Comparison of ENCODE assay signal across 22 cellular contexts in the genomic region with DNA sequence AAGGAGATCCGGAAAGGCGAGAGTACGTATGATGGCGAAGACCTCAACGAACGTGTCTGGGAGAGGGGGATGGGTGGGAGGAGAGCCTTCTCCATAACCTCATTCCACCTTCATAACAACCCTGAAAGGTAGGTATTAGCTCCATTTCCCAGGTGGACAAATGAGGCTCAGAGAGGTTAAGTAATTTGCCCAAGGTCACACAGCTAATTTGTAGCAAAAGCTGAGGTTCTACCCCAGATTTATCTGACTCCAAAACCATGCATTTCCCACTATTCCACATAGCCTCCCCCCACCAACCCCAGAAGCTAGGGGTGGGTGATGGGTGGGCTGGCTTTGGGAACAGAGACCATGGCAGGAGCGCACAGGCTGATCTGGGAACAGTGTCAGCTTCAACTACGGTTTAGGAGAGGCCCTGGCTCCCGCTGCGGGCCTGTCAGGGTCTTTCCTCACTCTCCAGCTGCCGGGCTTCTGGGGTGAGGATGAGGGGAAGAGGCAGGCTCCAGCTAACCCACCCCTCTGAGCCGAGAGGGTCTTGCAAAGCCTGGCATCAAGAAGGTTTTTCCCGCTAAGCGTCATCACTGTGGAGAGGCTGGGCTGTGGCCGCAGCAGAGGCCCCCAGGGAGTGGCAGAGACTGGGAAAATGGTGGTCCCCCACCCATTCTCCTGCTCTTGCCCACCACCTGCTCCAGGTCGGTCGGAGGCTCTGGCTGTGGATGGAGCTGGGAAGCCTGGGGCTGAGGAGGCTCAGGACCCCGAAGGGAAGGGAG. TPM values are rescaled to one million over a fixed set of nuclear protein-coding genes. Genes with fewer than 3 reads are reported as not detected.
A peak's percentile ranks its signal among the peaks of the same experiment; 100 is the strongest.
DNase-seq lines count a peak whose midpoint lies in the region; ATAC-seq and TF ChIP-seq lines count a peak whose summit lies in the region.
"Had no signal": no experiment of that assay in that cellular context is flagged by ENCODE, and none has a peak within 500 bp of the region (broad histone marks: within the 10 kb centered on the region; RNA-seq: fewer than 3 reads in every experiment).

No MANE protein-coding gene starts in this region.

- no peaks in the 10 kb centered on the region for H3K4me1 Mint-ChIP-seq in chondrocyte (ENCODE audit: low read depth)
- H3K4me1 Mint-ChIP-seq: CD4-positive, CD25-positive, alpha-beta regulatory T cell had no signal

- peaks cover 0 to 2% of the 10 kb centered on the region in 2 experiments for H3K36me3 ChIP-seq in SK-N-SH (replicated peaks in 1 of 2; ENCODE audit: control insufficient read depth in 1 of 2, insufficient read depth in 2 of 2, low read length in 1 of 2)
- H3K36me3 ChIP-seq in HEK293 (ENCODE audit: control insufficient read depth in 2 of 2, insufficient read depth in 1 of 2, low read length in 2 of 2) = no peaks in the 10 kb centered on the region
- H3K36me3 ChIP-seq in thyroid gland = no peaks in the 10 kb centered on the region
- H3K36me3 ChIP-seq: SJSA1 had no signal

- TF ChIP-seq CTCF in SK-N-SH (IDR thresholded peaks at IDR 0.05) (no peak), HEK293 (tag by site-specific recombination; IDR thresholded peaks at IDR 0.05) (no peak), chondrocyte (IDR thresholded peaks at IDR 0.05) (no peak), thyroid gland (IDR thresholded peaks at IDR 0.05) (no peak)

- H3K4me3 Mint-ChIP-seq in chondrocyte (ENCODE audit: unreplicated experiment) = no peak overlapping the region
- H3K4me3 Mint-ChIP-seq: CD4-positive, CD25-positive, alpha-beta regulatory T cell had no signal

- H3K27me3 Mint-ChIP-seq in chondrocyte (ENCODE audit: low read depth) = peaks cover 6% of the 10 kb centered on the region
- H3K27me3 Mint-ChIP-seq: CD4-positive, CD25-positive, alpha-beta regulatory T cell had no signal

- POLR2A ChIA-PET in SK-N-SH (lab: Yijun Ruan, JAX) (interaction anchor here (0.7 to 5.3 kb wide), 11 partner anchors 8 to 536 kb away, joined by 3 to 141 read pairs (median 3); partner anchors contain the start of gene CHGA), HEK293 (lab: Yijun Ruan, JAX) (interaction anchor here (0.6 kb wide), 1 partner anchor 815 kb away, joined by 3 read pairs; no protein-coding TSS in a partner anchor)

- no peaks in the 10 kb centered on the region for H3K9me3 ChIP-seq in SK-N-SH
- H3K9me3 ChIP-seq in HEK293 (ENCODE audit: control insufficient read depth, insufficient read depth, low read depth, low read length) = no peaks in the 10 kb centered on the region
- H3K9me3 ChIP-seq in thyroid gland = no peaks in the 10 kb centered on the region
- H3K9me3 ChIP-seq: BLaER1, SJSA1 had no signal

- H3K9me3 Mint-ChIP-seq in chondrocyte (ENCODE audit: low read depth) = no peaks in the 10 kb centered on the region
- H3K9me3 Mint-ChIP-seq: CD4-positive, CD25-positive, alpha-beta regulatory T cell had no signal

- CTCF ChIA-PET in SK-N-SH (lab: Yijun Ruan, JAX) = interaction anchor here (0.6 to 4.0 kb wide), 6 partner anchors 34 to 825 kb away, joined by 3 to 34 read pairs (median 4); partner anchors contain the start of gene ATXN3
- CTCF ChIA-PET in HEK293 (lab: Yijun Ruan, JAX) = interaction anchor here (0.5 kb wide), 1 partner anchor 15 kb away, joined by 3 read pairs; no protein-coding TSS in a partner anchor

- TF ChIP-seq EP300 in SK-N-SH (IDR thresholded peaks at IDR 0.05; ENCODE audit: borderline replicate concordance in 1 of 2, low read depth in 1 of 2, low read length in 1 of 2) = no peak

- no peak overlapping the region for H3K9ac ChIP-seq in SK-N-SH
- H3K9ac ChIP-seq: BLaER1 had no signal

- no peak overlapping the region for H3K27ac Mint-ChIP-seq in chondrocyte (ENCODE audit: unreplicated experiment)

- intact Hi-C loops in thyroid gland (cut with DNase I) = no loop called here

- H3K79me2 ChIP-seq in SK-N-SH (ENCODE audit: insufficient read depth) = no peaks in the 10 kb centered on the region

- no peaks in the 10 kb centered on the region for H3K36me3 Mint-ChIP-seq in chondrocyte (ENCODE audit: low read depth)

- H3K9me2 ChIP-seq in SK-N-SH = no peaks in the 10 kb centered on the region

- DNase-seq in SK-N-SH = no peak
- peak; percentile 58 for DNase-seq in chondrocyte (ENCODE audit: low spot score)
- no peak for DNase-seq in AML-193 (lab: John Stamatoyannopoulos, UW)
- DNase-seq in thyroid gland = no peak
- DNase-seq: ACHN; CD4-positive, CD25-positive, alpha-beta regulatory T cell; HCEC 1CT; Karpas-422; NCI-H1092 treated with DMSO at 0.1 percent for 48 hours; NCI-H1436; NCI-H187 treated with DMSO at 0.1 percent for 48 hours; NCI-H2171 treated with DMSO at 0.1 percent for 48 hours; NCI-H345; NCI-H510A treated with DMSO at 0.1 percent for 48 hours; NCI-H748 treated with DMSO at 0.1 percent for 48 hours had no signal

- WGBS in SK-N-SH (ENCODE audit: low lambda C conversion rate) = 92% methylated on average over 18 of the region's 18 CpGs
- WGBS in thyroid gland, 2 donors = 86 to 87% methylated on average over 13 to 18 of the region's 18 CpGs

- H4K20me1 ChIP-seq in SK-N-SH (ENCODE audit: insufficient read depth) = no peaks in the 10 kb centered on the region
- H4K20me1 ChIP-seq: BLaER1 had no signal

- no peak for TF ChIP-seq RAD21 in SK-N-SH (IDR thresholded peaks at IDR 0.05; ENCODE audit: low read length)

- no peaks in the 10 kb centered on the region for H3F3A ChIP-seq in SK-N-SH (replicated peaks; ENCODE audit: insufficient read depth)

- H3K27ac ChIP-seq in SK-N-SH (ENCODE audit: low read depth in 2 of 2, low read length in 1 of 2) (peak overlapping the region in 1 of 2 experiments; percentile 72; a peak in 1 of 4 replicates), HEK293 (ENCODE audit: extremely low read depth, low read depth, low read length) (no peak overlapping the region), temporal lobe (ENCODE audit: low read depth, low read length) (peak overlapping the region; percentile 6), thyroid gland (no peak overlapping the region)
- H3K27ac ChIP-seq: 22Rv1, HL-60, SJSA1 had no signal

- no peak overlapping the region for H3K4me3 ChIP-seq in SK-N-SH (ENCODE audit: low read depth in 2 of 2, low read length in 1 of 2)
- H3K4me3 ChIP-seq in HEK293 (ENCODE audit: low read depth, low read length) = no peak overlapping the region
- H3K4me3 ChIP-seq in thyroid gland (replicated peaks in 1 of 3) = no peak overlapping the region
- H3K4me3 ChIP-seq: BLaER1, SJSA1 had no signal

- ATAC-seq in SK-N-SH treated with all-trans-retinoic acid at 6 μM for 48 hours = no peak

- no peak overlapping the region for H3K4me2 ChIP-seq in SK-N-SH
- H3K4me2 ChIP-seq: BLaER1 had no signal

- TF ChIP-seq POLR2A in thyroid gland (IDR thresholded peaks at IDR 0.05) = no peak

- H3K4me1 ChIP-seq in SK-N-SH (ENCODE audit: control insufficient read depth in 1 of 2, insufficient read depth in 2 of 2, low read depth in 1 of 2, low read length in 1 of 2) = peaks cover 0 to 76% of the 10 kb centered on the region in 2 experiments; a peak in 2 of 4 replicates
- H3K4me1 ChIP-seq in HEK293 (ENCODE audit: control insufficient read depth, insufficient read depth, low read length) = no peaks in the 10 kb centered on the region
- H3K4me1 ChIP-seq in thyroid gland = no peaks in the 10 kb centered on the region
- H3K4me1 ChIP-seq: BLaER1 had no signal

- H2AFZ ChIP-seq in SK-N-SH (ENCODE audit: low read depth) = no peak overlapping the region

- H3K27me3 ChIP-seq in SK-N-SH (ENCODE audit: insufficient read depth) (no peaks in the 10 kb centered on the region), thyroid gland (no peaks in the 10 kb centered on the region)
- H3K27me3 ChIP-seq: BLaER1, SJSA1 had no signal

TF ChIP-seq in SK-N-SH, 30 proteins besides CTCF, POLR2A, EP300 and RAD21:
- TF ChIP-seq FOXJ3 (CRISPR knock-in tag; IDR thresholded peaks at IDR 0.05) (no peak), CHD2 (IDR thresholded peaks at IDR 0.05; ENCODE audit: low read length, partially characterized antibody) (peak; percentile 16)

TF ChIP-seq in SK-N-SH treated with all-trans-retinoic acid at 6 μM for 48 hours, 23 proteins besides CTCF, POLR2A, EP300 and RAD21:
- no peak for TF ChIP-seq TCF4 (CRISPR knock-in tag; IDR thresholded peaks at IDR 0.05; ENCODE audit: borderline replicate concordance)
- no peak for TF ChIP-seq ESRRG (CRISPR knock-in tag; IDR thresholded peaks at IDR 0.05)
- TF ChIP-seq ZC3H10 (CRISPR knock-in tag; IDR thresholded peaks at IDR 0.05) = no peak
- TF ChIP-seq BACH2 (CRISPR knock-in tag; IDR thresholded peaks at IDR 0.05; ENCODE audit: borderline replicate concordance) = no peak
- TF ChIP-seq ZNF565 (CRISPR knock-in tag; conservative IDR thresholded peaks at IDR 0.05; ENCODE audit: low read depth) = no peak
- TF ChIP-seq ZNF8 (CRISPR knock-in tag; IDR thresholded peaks at IDR 0.05) = no peak
- TF ChIP-seq ZFP3 (CRISPR knock-in tag; IDR thresholded peaks at IDR 0.05) = no peak
- TF ChIP-seq GLIS3 (CRISPR knock-in tag; IDR thresholded peaks at IDR 0.05) = no peak

TF ChIP-seq in HEK293, 187 proteins besides CTCF, POLR2A, EP300 and RAD21:
- TF ChIP-seq GLIS2 (tag by site-specific recombination; IDR thresholded peaks at IDR 0.05) (no peak), FEZF1 (tag by site-specific recombination; IDR thresholded peaks at IDR 0.05) (no peak), TCF7L2 (IDR thresholded peaks at IDR 0.05; ENCODE audit: borderline replicate concordance, low read depth, low read length) (no peak), KLF17 (tag by site-specific recombination; IDR thresholded peaks at IDR 0.05) (no peak), ZNF768 (tag by site-specific recombination; IDR thresholded peaks at IDR 0.05) (peak; percentile 86)
TF ChIP-seq in HEK293: peak in this region for 1.

RNA-seq across cellular contexts. Expression of gene CHGA, which starts 8.9 kb away (rescaled TPM):
- 5.6 and 11.7 TPM in 2 replicates for polyA plus RNA-seq in SK-N-SH (2012; rRNA removed)
- 9.8 and 22.7 TPM in 2 replicates for polyA plus RNA-seq in SK-N-SH (2012; cell fraction: cytosol; rRNA removed)
- 6.0 and 15.7 TPM in 2 replicates for polyA plus RNA-seq in SK-N-SH (2012; cell fraction: nucleus; rRNA removed)
- total RNA-seq in chondrocyte = not detected in 3 replicates
- total RNA-seq in temporal lobe = 30.2 TPM
- 1 to 10 TPM in 2 of 4 donors, under 1 TPM in 2; 0.54 to 9.6 (median 1.5) TPM for total RNA-seq in thyroid gland
- total RNA-seq: CD4-positive, CD25-positive, alpha-beta regulatory T cell; SJSA1 had no signal
